1 cellular context compared by ENCODE assay signal in the genomic region with DNA sequence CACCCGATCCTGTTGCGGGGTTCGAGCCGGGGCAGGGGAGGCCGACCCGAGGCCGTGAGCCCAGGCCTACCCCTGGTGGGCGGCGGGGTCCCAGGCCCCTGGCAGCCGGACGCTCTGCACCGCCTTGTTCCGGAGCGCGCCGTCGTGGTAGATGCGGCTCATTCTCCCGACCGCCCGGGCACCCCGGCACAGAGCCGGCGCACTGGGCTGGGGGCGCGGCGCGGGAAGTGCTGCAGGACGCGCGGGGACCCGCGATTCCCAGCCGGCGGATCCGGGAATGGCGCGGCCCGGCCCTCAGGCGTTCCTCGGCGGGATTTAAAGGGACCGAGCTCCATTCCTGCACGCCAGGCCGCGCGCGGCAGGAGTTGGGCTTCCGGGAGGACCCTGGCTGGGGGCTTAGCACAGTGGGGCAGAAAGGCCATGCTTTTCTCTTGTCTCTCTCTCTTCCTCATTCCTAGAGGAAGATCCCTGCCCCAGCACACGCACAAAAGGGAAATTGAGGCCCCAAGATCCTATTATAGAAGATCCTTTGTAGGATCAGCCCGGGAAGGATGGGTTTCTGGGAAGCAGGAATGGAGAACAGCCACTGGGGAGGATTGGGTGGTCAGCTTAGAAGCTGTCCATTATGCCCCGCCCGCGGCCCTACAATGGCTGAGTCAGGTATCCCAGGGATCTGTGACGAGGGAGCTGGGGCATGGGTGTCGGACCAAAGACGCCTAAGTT.
TF ChIP-seq lines count a peak whose summit lies in the region.

ARPIN (minus strand) TSS at position 279 of the 723 bp plus-strand sequence; CDS start at position 162, 117 bp downstream.

TF ChIP-seq in WTC11, 78 proteins besides CTCF, POLR2A, EP300 and RAD21 (continued from another document and continues in another):
- TF ChIP-seq, protein P1, sequence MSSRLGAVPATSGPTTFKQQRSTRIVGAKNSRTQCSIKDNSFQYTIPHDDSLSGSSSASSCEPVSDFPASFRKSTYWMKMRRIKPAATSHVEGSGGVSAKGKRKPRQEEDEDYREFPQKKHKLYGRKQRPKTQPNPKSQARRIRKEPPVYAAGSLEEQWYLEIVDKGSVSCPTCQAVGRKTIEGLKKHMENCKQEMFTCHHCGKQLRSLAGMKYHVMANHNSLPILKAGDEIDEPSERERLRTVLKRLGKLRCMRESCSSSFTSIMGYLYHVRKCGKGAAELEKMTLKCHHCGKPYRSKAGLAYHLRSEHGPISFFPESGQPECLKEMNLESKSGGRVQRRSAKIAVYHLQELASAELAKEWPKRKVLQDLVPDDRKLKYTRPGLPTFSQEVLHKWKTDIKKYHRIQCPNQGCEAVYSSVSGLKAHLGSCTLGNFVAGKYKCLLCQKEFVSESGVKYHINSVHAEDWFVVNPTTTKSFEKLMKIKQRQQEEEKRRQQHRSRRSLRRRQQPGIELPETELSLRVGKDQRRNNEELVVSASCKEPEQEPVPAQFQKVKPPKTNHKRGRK (CRISPR knock-in tag; IDR thresholded peaks at IDR 0.05; ENCODE audit: borderline replicate concordance) = no peak
- no peak for TF ChIP-seq ELF4 (CRISPR knock-in tag; IDR thresholded peaks at IDR 0.05; ENCODE audit: low read depth)
- TF ChIP-seq SOX15 (CRISPR knock-in tag; IDR thresholded peaks at IDR 0.05) = no peak
- TF ChIP-seq, protein P2, sequence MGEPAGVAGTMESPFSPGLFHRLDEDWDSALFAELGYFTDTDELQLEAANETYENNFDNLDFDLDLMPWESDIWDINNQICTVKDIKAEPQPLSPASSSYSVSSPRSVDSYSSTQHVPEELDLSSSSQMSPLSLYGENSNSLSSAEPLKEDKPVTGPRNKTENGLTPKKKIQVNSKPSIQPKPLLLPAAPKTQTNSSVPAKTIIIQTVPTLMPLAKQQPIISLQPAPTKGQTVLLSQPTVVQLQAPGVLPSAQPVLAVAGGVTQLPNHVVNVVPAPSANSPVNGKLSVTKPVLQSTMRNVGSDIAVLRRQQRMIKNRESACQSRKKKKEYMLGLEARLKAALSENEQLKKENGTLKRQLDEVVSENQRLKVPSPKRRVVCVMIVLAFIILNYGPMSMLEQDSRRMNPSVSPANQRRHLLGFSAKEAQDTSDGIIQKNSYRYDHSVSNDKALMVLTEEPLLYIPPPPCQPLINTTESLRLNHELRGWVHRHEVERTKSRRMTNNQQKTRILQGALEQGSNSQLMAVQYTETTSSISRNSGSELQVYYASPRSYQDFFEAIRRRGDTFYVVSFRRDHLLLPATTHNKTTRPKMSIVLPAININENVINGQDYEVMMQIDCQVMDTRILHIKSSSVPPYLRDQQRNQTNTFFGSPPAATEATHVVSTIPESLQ (CRISPR knock-in tag; IDR thresholded peaks at IDR 0.05) = no peak
- TF ChIP-seq, protein P3, sequence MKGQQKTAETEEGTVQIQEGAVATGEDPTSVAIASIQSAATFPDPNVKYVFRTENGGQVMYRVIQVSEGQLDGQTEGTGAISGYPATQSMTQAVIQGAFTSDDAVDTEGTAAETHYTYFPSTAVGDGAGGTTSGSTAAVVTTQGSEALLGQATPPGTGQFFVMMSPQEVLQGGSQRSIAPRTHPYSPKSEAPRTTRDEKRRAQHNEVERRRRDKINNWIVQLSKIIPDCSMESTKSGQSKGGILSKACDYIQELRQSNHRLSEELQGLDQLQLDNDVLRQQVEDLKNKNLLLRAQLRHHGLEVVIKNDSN (CRISPR knock-in tag; IDR thresholded peaks at IDR 0.05) = peak; percentile 36; the same call in 1 of the 2 replicates
- no peak for TF ChIP-seq MXD4 (CRISPR knock-in tag; IDR thresholded peaks at IDR 0.05; ENCODE audit: borderline replicate concordance)
- no peak for TF ChIP-seq ZSCAN18 (CRISPR knock-in tag; IDR thresholded peaks at IDR 0.05)
- TF ChIP-seq MYBL2 (CRISPR knock-in tag; IDR thresholded peaks at IDR 0.05) = no peak
- TF ChIP-seq RELA (CRISPR knock-in tag; IDR thresholded peaks at IDR 0.05; ENCODE audit: borderline replicate concordance) = no peak
- peak; percentile 35; the same call in 1 of the 2 replicates for TF ChIP-seq TEAD1 (CRISPR knock-in tag; IDR thresholded peaks at IDR 0.05)
- no peak for TF ChIP-seq FOXK1 (CRISPR knock-in tag; IDR thresholded peaks at IDR 0.05)
- no peak; the same call in 1 of the 2 replicates for TF ChIP-seq SP1 (CRISPR knock-in tag; conservative IDR thresholded peaks at IDR 0.05)
- no peak for TF ChIP-seq ZBTB21 (CRISPR knock-in tag; IDR thresholded peaks at IDR 0.05; ENCODE audit: borderline replicate concordance)
- TF ChIP-seq ZNF671 (CRISPR knock-in tag; IDR thresholded peaks at IDR 0.05) = no peak
- TF ChIP-seq RORB (CRISPR knock-in tag; IDR thresholded peaks at IDR 0.05) = no peak
- no peak for TF ChIP-seq ZNF138 (CRISPR knock-in tag; conservative IDR thresholded peaks at IDR 0.05)
- no peak for TF ChIP-seq ZNF396 (CRISPR knock-in tag; IDR thresholded peaks at IDR 0.05; ENCODE audit: borderline replicate concordance)
- no peak for TF ChIP-seq FOXP1 (CRISPR knock-in tag; IDR thresholded peaks at IDR 0.05; ENCODE audit: borderline replicate concordance)
- TF ChIP-seq, protein P4, sequence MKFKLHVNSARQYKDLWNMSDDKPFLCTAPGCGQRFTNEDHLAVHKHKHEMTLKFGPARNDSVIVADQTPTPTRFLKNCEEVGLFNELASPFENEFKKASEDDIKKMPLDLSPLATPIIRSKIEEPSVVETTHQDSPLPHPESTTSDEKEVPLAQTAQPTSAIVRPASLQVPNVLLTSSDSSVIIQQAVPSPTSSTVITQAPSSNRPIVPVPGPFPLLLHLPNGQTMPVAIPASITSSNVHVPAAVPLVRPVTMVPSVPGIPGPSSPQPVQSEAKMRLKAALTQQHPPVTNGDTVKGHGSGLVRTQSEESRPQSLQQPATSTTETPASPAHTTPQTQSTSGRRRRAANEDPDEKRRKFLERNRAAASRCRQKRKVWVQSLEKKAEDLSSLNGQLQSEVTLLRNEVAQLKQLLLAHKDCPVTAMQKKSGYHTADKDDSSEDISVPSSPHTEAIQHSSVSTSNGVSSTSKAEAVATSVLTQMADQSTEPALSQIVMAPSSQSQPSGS (CRISPR knock-in tag; IDR thresholded peaks at IDR 0.05; ENCODE audit: borderline replicate concordance, low read depth) = no peak
- peak; percentile 56 for TF ChIP-seq ZNF423 (CRISPR knock-in tag; IDR thresholded peaks at IDR 0.05)
- peak; percentile 31; the same call in 1 of the 2 replicates for TF ChIP-seq JUN (CRISPR knock-in tag; IDR thresholded peaks at IDR 0.05)
- TF ChIP-seq ZNF532 (CRISPR knock-in tag; IDR thresholded peaks at IDR 0.05; ENCODE audit: borderline replicate concordance) = no peak
- no peak for TF ChIP-seq GTF2I (CRISPR knock-in tag; conservative IDR thresholded peaks at IDR 0.05)
- no peak for TF ChIP-seq NFATC4 (CRISPR knock-in tag; IDR thresholded peaks at IDR 0.05)
- 0 out of 2 replicates have a peak, but pooled peaks have one; percentile 5 for TF ChIP-seq FOXP4 (CRISPR knock-in tag; IDR thresholded peaks at IDR 0.05)
- TF ChIP-seq GABPB1 (CRISPR knock-in tag; IDR thresholded peaks at IDR 0.05) = no peak
- no peak for TF ChIP-seq IRF2 (CRISPR knock-in tag; IDR thresholded peaks at IDR 0.05; ENCODE audit: borderline replicate concordance, low read depth)
- no peak for TF ChIP-seq PRRX2 (CRISPR knock-in tag; IDR thresholded peaks at IDR 0.05)
- TF ChIP-seq, protein P5, sequence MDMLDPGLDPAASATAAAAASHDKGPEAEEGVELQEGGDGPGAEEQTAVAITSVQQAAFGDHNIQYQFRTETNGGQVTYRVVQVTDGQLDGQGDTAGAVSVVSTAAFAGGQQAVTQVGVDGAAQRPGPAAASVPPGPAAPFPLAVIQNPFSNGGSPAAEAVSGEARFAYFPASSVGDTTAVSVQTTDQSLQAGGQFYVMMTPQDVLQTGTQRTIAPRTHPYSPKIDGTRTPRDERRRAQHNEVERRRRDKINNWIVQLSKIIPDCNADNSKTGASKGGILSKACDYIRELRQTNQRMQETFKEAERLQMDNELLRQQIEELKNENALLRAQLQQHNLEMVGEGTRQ (CRISPR knock-in tag; IDR thresholded peaks at IDR 0.05) = no peak
- TF ChIP-seq, protein P6, sequence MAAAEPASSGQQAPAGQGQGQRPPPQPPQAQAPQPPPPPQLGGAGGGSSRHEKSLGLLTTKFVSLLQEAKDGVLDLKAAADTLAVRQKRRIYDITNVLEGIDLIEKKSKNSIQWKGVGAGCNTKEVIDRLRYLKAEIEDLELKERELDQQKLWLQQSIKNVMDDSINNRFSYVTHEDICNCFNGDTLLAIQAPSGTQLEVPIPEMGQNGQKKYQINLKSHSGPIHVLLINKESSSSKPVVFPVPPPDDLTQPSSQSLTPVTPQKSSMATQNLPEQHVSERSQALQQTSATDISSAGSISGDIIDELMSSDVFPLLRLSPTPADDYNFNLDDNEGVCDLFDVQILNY (CRISPR knock-in tag; IDR thresholded peaks at IDR 0.05) = no peak; the same call in 1 of the 2 replicates
- no peak for TF ChIP-seq CBFB (CRISPR knock-in tag; IDR thresholded peaks at IDR 0.05; ENCODE audit: low read depth)
- no peak for TF ChIP-seq ZNF121 (CRISPR knock-in tag; IDR thresholded peaks at IDR 0.05)
- TF ChIP-seq, protein P7, sequence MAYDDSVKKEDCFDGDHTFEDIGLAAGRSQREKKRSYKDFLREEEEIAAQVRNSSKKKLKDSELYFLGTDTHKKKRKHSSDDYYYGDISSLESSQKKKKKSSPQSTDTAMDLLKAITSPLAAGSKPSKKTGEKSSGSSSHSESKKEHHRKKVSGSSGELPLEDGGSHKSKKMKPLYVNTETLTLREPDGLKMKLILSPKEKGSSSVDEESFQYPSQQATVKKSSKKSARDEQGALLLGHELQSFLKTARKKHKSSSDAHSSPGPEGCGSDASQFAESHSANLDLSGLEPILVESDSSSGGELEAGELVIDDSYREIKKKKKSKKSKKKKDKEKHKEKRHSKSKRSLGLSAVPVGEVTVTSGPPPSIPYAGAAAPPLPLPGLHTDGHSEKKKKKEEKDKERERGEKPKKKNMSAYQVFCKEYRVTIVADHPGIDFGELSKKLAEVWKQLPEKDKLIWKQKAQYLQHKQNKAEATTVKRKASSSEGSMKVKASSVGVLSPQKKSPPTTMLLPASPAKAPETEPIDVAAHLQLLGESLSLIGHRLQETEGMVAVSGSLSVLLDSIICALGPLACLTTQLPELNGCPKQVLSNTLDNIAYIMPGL (CRISPR knock-in tag; IDR thresholded peaks at IDR 0.05) = peak; percentile 86; the same call in 1 of the 2 replicates
- TF ChIP-seq, protein P8, sequence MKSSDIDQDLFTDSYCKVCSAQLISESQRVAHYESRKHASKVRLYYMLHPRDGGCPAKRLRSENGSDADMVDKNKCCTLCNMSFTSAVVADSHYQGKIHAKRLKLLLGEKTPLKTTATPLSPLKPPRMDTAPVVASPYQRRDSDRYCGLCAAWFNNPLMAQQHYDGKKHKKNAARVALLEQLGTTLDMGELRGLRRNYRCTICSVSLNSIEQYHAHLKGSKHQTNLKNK (CRISPR knock-in tag; IDR thresholded peaks at IDR 0.05) = no peak
- TF ChIP-seq TEAD4 (CRISPR knock-in tag; IDR thresholded peaks at IDR 0.05) = peak; percentile 50; the same call in 1 of the 2 replicates
- no peak for TF ChIP-seq NFYB (CRISPR knock-in tag; conservative IDR thresholded peaks at IDR 0.05; ENCODE audit: low read depth)
- TF ChIP-seq HMGA2 (CRISPR knock-in tag; IDR thresholded peaks at IDR 0.05) = no peak
- peak; percentile 50; the same call in 1 of the 2 replicates for TF ChIP-seq SMAD3 (CRISPR knock-in tag; IDR thresholded peaks at IDR 0.05; ENCODE audit: borderline replicate concordance)
